Comparison of ENCODE assay signal across 8 cellular contexts in the genomic region with DNA sequence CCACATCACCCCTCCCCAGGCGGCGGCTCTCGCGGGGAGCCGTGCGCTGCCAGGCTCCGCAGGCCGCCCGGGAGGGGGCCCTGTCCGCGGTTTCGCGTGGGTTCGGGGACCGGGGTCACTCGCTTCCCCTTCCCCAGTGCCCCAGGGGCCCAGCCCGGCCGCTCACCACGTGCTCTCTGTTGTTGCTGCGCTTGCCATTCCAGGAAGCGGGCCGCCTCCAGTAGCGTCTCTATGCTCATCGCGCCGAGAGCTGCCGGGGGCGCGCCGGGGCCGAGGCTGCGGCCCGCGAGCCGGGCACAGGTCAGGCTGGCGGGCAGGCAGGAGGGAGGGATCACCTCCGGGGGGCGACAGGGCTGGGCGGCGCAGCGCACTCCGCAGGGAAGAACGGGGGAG. TPM values are rescaled to one million over a fixed set of nuclear protein-coding genes. Genes with fewer than 3 reads are reported as not detected.
DNase-seq lines count a peak whose midpoint lies in the region; ATAC-seq, FAIRE-seq and TF ChIP-seq lines count a peak whose summit lies in the region.

No MANE protein-coding gene starts in this region.

- peak overlapping the region; percentile 98 for H3K9ac ChIP-seq in adipocyte (ENCODE audit: low read length)
- H3K9ac ChIP-seq in skeletal muscle satellite cell (ENCODE audit: low read depth, low read length): peak overlapping the region; percentile 98

- in situ Hi-C loops in HAP-1 (cut with MboI; ENCODE audit: low sequenced_read_pairs): no loop called here

- no CpG with 5 or more reads among the region's 43 CpGs for WGBS in iPS DF 6.9 (ENCODE audit: insufficient coverage, insufficient read length)

- no peaks in the 10 kb centered on the region for H3K9me3 ChIP-seq in HAP-1
- H3K9me3 ChIP-seq in adipocyte (ENCODE audit: control insufficient read depth, low read length): no peaks in the 10 kb centered on the region
- H3K9me3 ChIP-seq in iPS DF 6.9 (ENCODE audit: control insufficient read depth, insufficient read depth, low read length): no peaks in the 10 kb centered on the region
- no peaks in the 10 kb centered on the region for H3K9me3 ChIP-seq in skeletal muscle satellite cell (replicated peaks; ENCODE audit: low read length)

- peak overlapping the region; percentile 99 for H3K4me2 ChIP-seq in skeletal muscle satellite cell (ENCODE audit: low read length)

- no peak for TF ChIP-seq CTCF in AG04449 (IDR thresholded peaks at IDR 0.05; ENCODE audit: insufficient read depth, low read length, missing control alignments)

- DNase-seq in AG04449 (ENCODE audit: low read depth, low spot score) (no peak), HAP-1 (ENCODE audit: low spot score in 2 of 2) (peak; percentile 40 to 77), adipocyte (ENCODE audit: low read depth) (peak; percentile 80), iPS DF 6.9 (ENCODE audit: low read depth, low spot score) (no peak), HTR-8/SVneo (ENCODE audit: insufficient read length, low spot score) (no peak), NCI-H2029 (lab: John Stamatoyannopoulos, UW) (no peak)

- FAIRE-seq in HTR-8/SVneo (lab: Jason Lieb, UNC): no peak

- H3K27me3 ChIP-seq in HAP-1 (ENCODE audit: low read depth) (no peaks in the 10 kb centered on the region), adipocyte (replicated peaks; ENCODE audit: control insufficient read depth, insufficient read depth, low read length) (no peaks in the 10 kb centered on the region), iPS DF 6.9 (ENCODE audit: control insufficient read depth, insufficient read depth, low read length) (no peaks in the 10 kb centered on the region), skeletal muscle satellite cell (ENCODE audit: control insufficient read depth, insufficient read depth, low read length) (no peaks in the 10 kb centered on the region)

- H3K4me1 ChIP-seq in HAP-1 (peaks cover 33% of the 10 kb centered on the region), adipocyte (ENCODE audit: control insufficient read depth, insufficient read depth, low read length) (peaks cover 66% of the 10 kb centered on the region), iPS DF 6.9 (ENCODE audit: control insufficient read depth, insufficient read depth, low read length) (peaks cover 17% of the 10 kb centered on the region), skeletal muscle satellite cell (ENCODE audit: control insufficient read depth, insufficient read depth, low read length) (peaks cover 67% of the 10 kb centered on the region)

- H3K36me3 ChIP-seq in HAP-1 (replicated peaks) (peaks cover 4% of the 10 kb centered on the region; the same call in 1 of the 2 replicates), adipocyte (ENCODE audit: control insufficient read depth, insufficient read depth, low read length, severe bottlenecking) (no peaks in the 10 kb centered on the region), iPS DF 6.9 (ENCODE audit: control insufficient read depth, insufficient read depth, low read length) (no peaks in the 10 kb centered on the region), skeletal muscle satellite cell (ENCODE audit: insufficient read depth, low read length) (no peaks in the 10 kb centered on the region)

- CTCF ChIA-PET in AG04449 (lab: Yijun Ruan, JAX): interaction anchor here (2.3 kb wide), 1 partner anchor 18 kb away, joined by 13 read pairs; no protein-coding TSS in a partner anchor

- POLR2A ChIA-PET in AG04449 (lab: Yijun Ruan, JAX): no interaction called here

- H3K4me3 ChIP-seq in AG04449 (ENCODE audit: low read depth, low read length): peak overlapping the region; percentile 99
- peak overlapping the region; percentile 72 for H3K4me3 ChIP-seq in HAP-1
- H3K4me3 ChIP-seq in adipocyte (ENCODE audit: low read length): peak overlapping the region; percentile 97
- peak overlapping the region; percentile 88 for H3K4me3 ChIP-seq in iPS DF 6.9 (ENCODE audit: low read length)
- peak overlapping the region; percentile 85 for H3K4me3 ChIP-seq in skeletal muscle satellite cell (ENCODE audit: low read length)

- ATAC-seq in SK-N-SH treated with all-trans-retinoic acid at 6 μM for 48 hours: peak; percentile 1; the same call in 2 of the 3 replicates

- no peak overlapping the region for H3K27ac ChIP-seq in iPS DF 6.9 (ENCODE audit: low read length)

TF ChIP-seq in SK-N-SH treated with all-trans-retinoic acid at 6 μM for 48 hours, 23 proteins besides CTCF, POLR2A, EP300 and RAD21:
- TF ChIP-seq SNAI2 (CRISPR knock-in tag; IDR thresholded peaks at IDR 0.05): no peak
- TF ChIP-seq, protein P1, sequence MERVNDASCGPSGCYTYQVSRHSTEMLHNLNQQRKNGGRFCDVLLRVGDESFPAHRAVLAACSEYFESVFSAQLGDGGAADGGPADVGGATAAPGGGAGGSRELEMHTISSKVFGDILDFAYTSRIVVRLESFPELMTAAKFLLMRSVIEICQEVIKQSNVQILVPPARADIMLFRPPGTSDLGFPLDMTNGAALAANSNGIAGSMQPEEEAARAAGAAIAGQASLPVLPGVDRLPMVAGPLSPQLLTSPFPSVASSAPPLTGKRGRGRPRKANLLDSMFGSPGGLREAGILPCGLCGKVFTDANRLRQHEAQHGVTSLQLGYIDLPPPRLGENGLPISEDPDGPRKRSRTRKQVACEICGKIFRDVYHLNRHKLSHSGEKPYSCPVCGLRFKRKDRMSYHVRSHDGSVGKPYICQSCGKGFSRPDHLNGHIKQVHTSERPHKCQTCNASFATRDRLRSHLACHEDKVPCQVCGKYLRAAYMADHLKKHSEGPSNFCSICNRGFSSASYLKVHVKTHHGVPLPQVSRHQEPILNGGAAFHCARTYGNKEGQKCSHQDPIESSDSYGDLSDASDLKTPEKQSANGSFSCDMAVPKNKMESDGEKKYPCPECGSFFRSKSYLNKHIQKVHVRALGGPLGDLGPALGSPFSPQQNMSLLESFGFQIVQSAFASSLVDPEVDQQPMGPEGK (CRISPR knock-in tag; IDR thresholded peaks at IDR 0.05; ENCODE audit: borderline replicate concordance): peak; percentile 8; the same call in 1 of the 2 replicates
- TF ChIP-seq, protein P2, sequence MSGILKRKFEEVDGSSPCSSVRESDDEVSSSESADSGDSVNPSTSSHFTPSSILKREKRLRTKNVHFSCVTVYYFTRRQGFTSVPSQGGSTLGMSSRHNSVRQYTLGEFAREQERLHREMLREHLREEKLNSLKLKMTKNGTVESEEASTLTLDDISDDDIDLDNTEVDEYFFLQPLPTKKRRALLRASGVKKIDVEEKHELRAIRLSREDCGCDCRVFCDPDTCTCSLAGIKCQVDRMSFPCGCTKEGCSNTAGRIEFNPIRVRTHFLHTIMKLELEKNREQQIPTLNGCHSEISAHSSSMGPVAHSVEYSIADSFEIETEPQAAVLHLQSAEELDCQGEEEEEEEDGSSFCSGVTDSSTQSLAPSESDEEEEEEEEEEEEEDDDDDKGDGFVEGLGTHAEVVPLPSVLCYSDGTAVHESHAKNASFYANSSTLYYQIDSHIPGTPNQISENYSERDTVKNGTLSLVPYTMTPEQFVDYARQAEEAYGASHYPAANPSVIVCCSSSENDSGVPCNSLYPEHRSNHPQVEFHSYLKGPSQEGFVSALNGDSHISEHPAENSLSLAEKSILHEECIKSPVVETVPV (CRISPR knock-in tag; IDR thresholded peaks at IDR 0.05): no peak

RNA-seq across cellular contexts. Expression of a gene that starts 0.4 kb away (rescaled TPM):
- total RNA-seq in skeletal muscle satellite cell (2012; rRNA removed): 6.1 and 7.6 TPM in 2 replicates

Comparison
In these comparisons a context has a peak if more than half of its experiments do, and no peak if none do; other contexts are left out.
1. DNase-seq: peak in HAP-1 (2 of 2) and adipocyte (single experiment); none in AG04449 (single experiment), iPS DF 6.9 (single experiment), HTR-8/SVneo (single experiment) and NCI-H2029 (single experiment).
2. Peak in every context shown above with its lines, with median percentiles within 50 percentile points of each other: H3K4me3 ChIP-seq.